Comparison of ENCODE assay signal across 10 cellular contexts in the genomic region with DNA sequence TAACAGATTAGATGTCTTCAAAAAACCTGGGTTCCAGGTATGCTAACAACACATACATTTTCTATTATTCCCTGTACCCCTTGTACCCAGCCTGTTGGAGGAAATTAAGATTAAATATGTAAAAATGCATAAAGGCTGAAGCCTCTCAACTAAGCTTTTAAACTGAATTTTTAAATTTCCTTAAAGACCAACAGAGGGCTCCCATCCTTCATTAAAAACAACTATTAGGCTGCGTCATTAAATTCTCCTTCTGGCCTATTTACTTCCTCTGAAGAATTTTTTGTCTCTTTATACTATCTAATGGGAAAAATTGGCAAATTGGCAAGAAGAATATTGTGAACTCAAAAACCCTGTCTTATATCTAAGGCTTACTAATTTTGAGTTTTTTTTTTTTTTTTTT.
DNase-seq lines count a peak whose midpoint lies in the region; ATAC-seq and TF ChIP-seq lines count a peak whose summit lies in the region.
"Had no signal": no experiment of that assay in that cellular context is flagged by ENCODE, and none has a peak within 500 bp of the region (broad histone marks: within the 10 kb centered on the region; RNA-seq: fewer than 3 reads in every experiment).

No MANE protein-coding gene starts in this region.

- no peak for ATAC-seq in RWPE2 (ENCODE audit: low read depth)
- ATAC-seq in GM19452 (IDR thresholded peaks at IDR 0.05; ENCODE audit: unreplicated experiment) = no peak
- ATAC-seq: effector memory CD8-positive, alpha-beta T cell had no signal

- H3K4me3 ChIP-seq in RWPE2 (ENCODE audit: severe bottlenecking) (no peak overlapping the region), fibroblast of mammary gland (ENCODE audit: control insufficient read depth, low read depth, low read length) (no peak overlapping the region)

- TF ChIP-seq CTCF in RWPE2 (IDR thresholded peaks at IDR 0.05; ENCODE audit: poor library complexity, severe bottlenecking) = peak; percentile 36
- TF ChIP-seq CTCF in fibroblast of mammary gland (conservative IDR thresholded peaks at IDR 0.05; ENCODE audit: control insufficient read depth, insufficient read depth, low read depth, low read length) = peak; percentile 26

- no peaks in the 10 kb centered on the region for H3K9me3 ChIP-seq in RWPE2 (ENCODE audit: severe bottlenecking)

- H3K4me1 ChIP-seq in RWPE2 (ENCODE audit: insufficient read depth, poor library complexity, severe bottlenecking) = peaks cover 4% of the 10 kb centered on the region

- peaks cover 70% of the 10 kb centered on the region for H3K36me3 ChIP-seq in RWPE2 (ENCODE audit: low read depth)

- H3K27ac ChIP-seq in RWPE2 (ENCODE audit: poor library complexity, severe bottlenecking) = no peak overlapping the region

- H3K27me3 ChIP-seq in RWPE2 (ENCODE audit: insufficient read depth, poor library complexity, severe bottlenecking) = no peaks in the 10 kb centered on the region

- peak; percentile 11 for DNase-seq in NCI-H2196 (lab: John Stamatoyannopoulos, UW; ENCODE audit: unreplicated experiment)
- DNase-seq in NCI-H2196 treated with DMSO at 0.1 percent for 48 hours (lab: John Stamatoyannopoulos, UW; ENCODE audit: unreplicated experiment) = no peak
- DNase-seq in RWPE2 (ENCODE audit: low spot score) = no peak
- DNase-seq in fibroblast of mammary gland (ENCODE audit: low read depth) = peak; percentile 35
- DNase-seq in superior temporal gyrus (ENCODE audit: extremely low spot score) = peak; percentile 44
- no peak for DNase-seq in AG08395 (ENCODE audit: low spot score)
- no peak for DNase-seq in stimulated activated CD4-positive, alpha-beta T cell treated with anti-CD3 and anti-CD28 coated beads, Interleukin-2, amount 100 ng/mL, for 48 hours
- DNase-seq: activated CD8-positive, alpha-beta memory T cell treated with anti-CD3 and anti-CD28 coated beads, Interleukin-2, amount 50 U/mL, for 4 hours; effector memory CD8-positive, alpha-beta T cell had no signal

Comparison
In these comparisons a context has a peak if more than half of its experiments do, and no peak if none do; other contexts are left out.
1. DNase-seq: peak in NCI-H2196 (single experiment), fibroblast of mammary gland (single experiment) and superior temporal gyrus (single experiment); none in NCI-H2196 treated with DMSO at 0.1 percent for 48 hours (single experiment), RWPE2 (single experiment), AG08395 (single experiment) and stimulated activated CD4-positive, alpha-beta T cell treated with anti-CD3 and anti-CD28 coated beads, Interleukin-2, amount 100 ng/mL, for 48 hours (0 of 2).